In genomic region chr16:1413684-1414531, GRCh38 we compare ENCODE assay signal across 8 cellular contexts. TPM values are rescaled to one million over a fixed set of nuclear protein-coding genes. Genes with fewer than 3 reads are reported as not detected.
DNase-seq lines count a peak whose midpoint lies in the region; ATAC-seq and TF ChIP-seq lines count a peak whose summit lies in the region.

No MANE protein-coding gene starts in this region.

- ATAC-seq in heart right ventricle, result peak; percentile 16 to 54 (median 33)

- H3K4me1 Mint-ChIP-seq in activated naive CD4-positive, alpha-beta T cell treated with anti-CD3 and anti-CD28 coated beads, Interleukin-2, amount 50 U/mL, for 24 hours, result peaks cover 33% of the 10 kb centered on the region

- H3K36me3 Mint-ChIP-seq in activated naive CD4-positive, alpha-beta T cell treated with anti-CD3 and anti-CD28 coated beads, Interleukin-2, amount 50 U/mL, for 24 hours, result no peaks in the 10 kb centered on the region

- H3K9me3 ChIP-seq in heart right ventricle, result no peaks in the 10 kb centered on the region

- intact Hi-C loops in heart right ventricle (cut with DNase I), result loop anchor here in 2 of 10 donors (5.0 to 10.0 kb wide), 2 partner anchors 61 to 102 kb away; partner anchors contain the start of gene CLCN7 (in 1 of the 2)

- H3K4me3 ChIP-seq in HL-60 (replicated peaks; ENCODE audit: insufficient read depth, low read length), result peak overlapping the region; percentile 89
- H3K4me3 ChIP-seq in heart right ventricle, result peak overlapping the region; percentile 51 to 99 (median 92)

- peak overlapping the region; percentile 78 for H3K4me3 Mint-ChIP-seq in activated naive CD4-positive, alpha-beta T cell treated with anti-CD3 and anti-CD28 coated beads, Interleukin-2, amount 50 U/mL, for 24 hours

- H3K27me3 Mint-ChIP-seq in activated naive CD4-positive, alpha-beta T cell treated with anti-CD3 and anti-CD28 coated beads, Interleukin-2, amount 50 U/mL, for 24 hours, result no peaks in the 10 kb centered on the region

- in situ Hi-C loops in SK-MEL-5 (cut with HindIII; ENCODE audit: low pct_unique_long_range_greater_than_20kb, low sequenced_read_pairs), result no loop called here

- WGBS in heart right ventricle, 2 donors, result 3 to 4% methylated on average over 80 to 84 of the region's 85 CpGs

- H3K27ac Mint-ChIP-seq in activated naive CD4-positive, alpha-beta T cell treated with anti-CD3 and anti-CD28 coated beads, Interleukin-2, amount 50 U/mL, for 24 hours, result peak overlapping the region; percentile 88

- H3K4me1 ChIP-seq in heart right ventricle, result peaks cover 0 to 38% (median 13%) of the 10 kb centered on the region in 9 donors

- H3K27ac ChIP-seq in HL-60 (replicated peaks), result peak overlapping the region; percentile 72
- H3K27ac ChIP-seq in heart right ventricle, result peak overlapping the region; percentile 75 to 93 (median 86)

- DNase-seq in SHP77 (lab: John Stamatoyannopoulos, UW), result peak; percentile 27 to 51
- no peak for DNase-seq in SHP77 treated with DMSO at 0.1 percent for 48 hours (lab: John Stamatoyannopoulos, UW)
- peak; percentile 74 to 78 for DNase-seq in HL-60 (ENCODE audit: low read depth in 1 of 2, low spot score in 1 of 2)
- peak; percentile 54 for DNase-seq in SK-MEL-5 (ENCODE audit: low read depth, low spot score)
- peak in 1 of 2 donors; percentile 69 for DNase-seq in heart right ventricle
- DNase-seq in retina, result peak; percentile 74
- DNase-seq in DMS114 treated with DMSO at 0.1 percent for 48 hours (lab: John Stamatoyannopoulos, UW; ENCODE audit: unreplicated experiment), result no peak

- no peak for TF ChIP-seq CTCF in HL-60 (IDR thresholded peaks at IDR 0.05; ENCODE audit: insufficient read depth, low read length)
- peak; percentile 38 to 79 (median 63) for TF ChIP-seq CTCF in heart right ventricle (IDR thresholded peaks at IDR 0.05)

- no peaks in the 10 kb centered on the region for H3K9me3 Mint-ChIP-seq in activated naive CD4-positive, alpha-beta T cell treated with anti-CD3 and anti-CD28 coated beads, Interleukin-2, amount 50 U/mL, for 24 hours

- no peaks in the 10 kb centered on the region for H3K27me3 ChIP-seq in HL-60 (ENCODE audit: insufficient read depth, poor library complexity, severe bottlenecking)
- no peaks in the 10 kb centered on the region for H3K27me3 ChIP-seq in heart right ventricle

- peaks cover 0 to 43% (median 3%) of the 10 kb centered on the region in 9 donors for H3K36me3 ChIP-seq in heart right ventricle

RNA-seq across cellular contexts. Expression of gene UNKL, which starts 0.6 kb away (rescaled TPM):
- 7.8 and 8.0 TPM in 2 replicates for total RNA-seq in SK-MEL-5 (2014; rRNA removed; shearing (Covaris generic))
- 27.1 and 36.9 TPM in 2 replicates for polyA plus RNA-seq in SK-MEL-5 (2015; cell fraction: cytosol; rRNA removed)
- 59.6 and 62.9 TPM in 2 replicates for polyA plus RNA-seq in SK-MEL-5 (2015; cell fraction: nucleus; rRNA removed)
- total RNA-seq in heart right ventricle, result 10 to 100 TPM in 7 of 10 donors, 1 to 10 TPM in 3; 6.8 to 20.4 (median 11.4) TPM
- 10 to 100 TPM in 1 of 2 donors, 1 to 10 TPM in 1; 3.3 to 11.6 TPM for polyA plus RNA-seq in heart right ventricle

RNA-seq across cellular contexts. Expression of gene UQCC4, which starts 6.6 kb away (rescaled TPM):
- total RNA-seq in SK-MEL-5 (2014; rRNA removed; shearing (Covaris generic)), result 15.1 and 18.0 TPM in 2 replicates
- polyA plus RNA-seq in SK-MEL-5 (2015; cell fraction: cytosol; rRNA removed), result 16.1 and 21.1 TPM in 2 replicates
- polyA plus RNA-seq in SK-MEL-5 (2015; cell fraction: nucleus; rRNA removed), result 18.8 and 24.9 TPM in 2 replicates
- total RNA-seq in heart right ventricle, result 10 to 100 TPM in 9 of 10 donors, 1 to 10 TPM in 1; 7.8 to 14.9 (median 12.5) TPM
- 10 to 100 TPM in 1 of 2 donors, 1 to 10 TPM in 1; 9.0 to 30.5 TPM for polyA plus RNA-seq in heart right ventricle

RNA-seq across cellular contexts. Expression of gene PERCC1, which starts 17.0 kb away (rescaled TPM):
- not detected in 2 replicates for total RNA-seq in SK-MEL-5 (2014; rRNA removed; shearing (Covaris generic))
- not detected in 2 replicates for polyA plus RNA-seq in SK-MEL-5 (2015; cell fraction: cytosol; rRNA removed)
- polyA plus RNA-seq in SK-MEL-5 (2015; cell fraction: nucleus; rRNA removed), result not detected in 2 replicates
- total RNA-seq in heart right ventricle, result under 1 TPM in 4 of 10 donors, not detected in 6; 0.32 to 0.61 (median 0.47) TPM
- polyA plus RNA-seq in heart right ventricle, result under 1 TPM; 0.04 to 0.59 TPM

RNA-seq across cellular contexts. Expression of gene CCDC154, which starts 30.4 kb away (rescaled TPM):
- 0.40 and 1.0 TPM in 2 replicates for total RNA-seq in SK-MEL-5 (2014; rRNA removed; shearing (Covaris generic))
- polyA plus RNA-seq in SK-MEL-5 (2015; cell fraction: cytosol; rRNA removed), result 0.18 TPM in 1 of 2 replicates, not detected in the other
- polyA plus RNA-seq in SK-MEL-5 (2015; cell fraction: nucleus; rRNA removed), result 9.5 and 26.8 TPM in 2 replicates
- total RNA-seq in heart right ventricle, result 1 to 10 TPM in 4 of 10 donors, under 1 TPM in 6; 0.17 to 2.7 (median 0.75) TPM
- 1 to 10 TPM in 1 of 2 donors, under 1 TPM in 1; 0.49 to 5.9 TPM for polyA plus RNA-seq in heart right ventricle

Comparison
In these comparisons a context has a peak if more than half of its experiments do, and no peak if none do; other contexts are left out.
1. DNase-seq: peak in SHP77 (2 of 2), HL-60 (2 of 2), SK-MEL-5 (single experiment) and retina (single experiment); none in SHP77 treated with DMSO at 0.1 percent for 48 hours (single experiment) and DMS114 treated with DMSO at 0.1 percent for 48 hours (single experiment).